21 cellular contexts compared by ENCODE assay signal in genomic region chr2:43455296-43455695, GRCh38.
DNase-seq lines count a peak whose midpoint lies in the region; ATAC-seq and TF ChIP-seq lines count a peak whose summit lies in the region.
"Had no signal": no experiment of that assay in that cellular context is flagged by ENCODE, and none has a peak within 500 bp of the region (broad histone marks: within the 10 kb centered on the region; RNA-seq: fewer than 3 reads in every experiment).

No MANE protein-coding gene starts in this region.

- H3K36me3 ChIP-seq in brain microvascular endothelial cell (replicated peaks), result no peaks in the 10 kb centered on the region
- H3K36me3 ChIP-seq in uterus, result no peaks in the 10 kb centered on the region
- H3K36me3 ChIP-seq: lower lobe of right lung had no signal

- peaks cover 5% of the 10 kb centered on the region for H3K4me1 Mint-ChIP-seq in activated naive CD4-positive, alpha-beta T cell treated with anti-CD3 and anti-CD28 coated beads for 36 hours (ENCODE audit: low read depth)
- peaks cover 57% of the 10 kb centered on the region for H3K4me1 Mint-ChIP-seq in mesothelial cell of epicardium

- TF ChIP-seq CTCF in brain microvascular endothelial cell (IDR thresholded peaks at IDR 0.05; ENCODE audit: low read depth, low read length, missing control alignments) (no peak), mesothelial cell of epicardium (IDR thresholded peaks at IDR 0.05; ENCODE audit: unreplicated experiment) (no peak), uterus (IDR thresholded peaks at IDR 0.05) (no peak)

- H3K27me3 Mint-ChIP-seq in activated naive CD4-positive, alpha-beta T cell treated with anti-CD3 and anti-CD28 coated beads for 36 hours (ENCODE audit: low read depth), result no peaks in the 10 kb centered on the region
- no peaks in the 10 kb centered on the region for H3K27me3 Mint-ChIP-seq in mesothelial cell of epicardium (ENCODE audit: low read depth)
- H3K27me3 Mint-ChIP-seq: activated T-cell treated with anti-CD3 and anti-CD28 coated beads, Interleukin-2, amount 50 U/mL, for 24 hours; effector memory CD8-positive, alpha-beta T cell had no signal

- H3K36me3 Mint-ChIP-seq in activated naive CD4-positive, alpha-beta T cell treated with anti-CD3 and anti-CD28 coated beads for 36 hours (ENCODE audit: low read depth), result peaks cover 16% of the 10 kb centered on the region
- peaks cover 4% of the 10 kb centered on the region for H3K36me3 Mint-ChIP-seq in mesothelial cell of epicardium

- H3K27me3 ChIP-seq in brain microvascular endothelial cell (replicated peaks) (no peaks in the 10 kb centered on the region), uterus (no peaks in the 10 kb centered on the region)

- in situ Hi-C loops in brain microvascular endothelial cell (cut with HindIII; ENCODE audit: low pct_ligation_motif_present, low sequenced_read_pairs), result no loop called here

- DNase-seq in activated naive CD4-positive, alpha-beta T cell treated with anti-CD3 and anti-CD28 coated beads for 36 hours, result no peak
- DNase-seq in activated naive CD4-positive, alpha-beta T cell treated with Interleukin-2 at 50 U/mL for 16 hours, result no peak
- no peak for DNase-seq in brain microvascular endothelial cell
- DNase-seq in mesothelial cell of epicardium (ENCODE audit: low spot score in 2 of 2, unreplicated experiment in 2 of 2), result no peak
- DNase-seq in uterus, result no peak
- DNase-seq in NCI-H1105 (lab: John Stamatoyannopoulos, UW), result no peak
- no peak for DNase-seq in Right ventricle myocardium superior
- DNase-seq: activated CD8-positive, alpha-beta memory T cell treated with anti-CD3 and anti-CD28 coated beads for 24 hours; activated naive CD4-positive, alpha-beta T cell; activated T-cell treated with anti-CD3 and anti-CD28 coated beads, Interleukin-2, amount 50 U/mL, for 24 hours; DMS79 treated with DMSO at 0.1 percent for 48 hours; effector memory CD8-positive, alpha-beta T cell; lower lobe of right lung; NCI-H1092; NCI-H2081 treated with DMSO at 0.1 percent for 48 hours; NCI-H446 treated with DMSO at 0.1 percent for 48 hours; occipital lobe had no signal

- H3K4me1 ChIP-seq in uterus, result peaks cover 0 to 22% of the 10 kb centered on the region in 2 donors

- H3K27ac Mint-ChIP-seq in activated naive CD4-positive, alpha-beta T cell treated with anti-CD3 and anti-CD28 coated beads for 36 hours, result peak overlapping the region; percentile 6
- peak overlapping the region; percentile 35 for H3K27ac Mint-ChIP-seq in mesothelial cell of epicardium
- H3K27ac Mint-ChIP-seq: activated T-cell treated with anti-CD3 and anti-CD28 coated beads, Interleukin-2, amount 50 U/mL, for 24 hours had no signal

- intact Hi-C loops in activated naive CD4-positive, alpha-beta T cell treated with anti-CD3 and anti-CD28 coated beads for 36 hours (cut with micrococcal nuclease), result no loop called here
- intact Hi-C loops in uterus (cut with DNase I; ENCODE audit: low total_unique reads) (no loop called here), Right ventricle myocardium superior (cut with DNase I) (no loop called here)

- no peak for ATAC-seq in Right ventricle myocardium superior (ENCODE audit: poor library complexity)
- ATAC-seq in HG03108 (IDR thresholded peaks at IDR 0.05; ENCODE audit: unreplicated experiment), result no peak
- ATAC-seq: effector memory CD8-positive, alpha-beta T cell; Panc1 had no signal

- CTCF ChIA-PET in activated naive CD4-positive, alpha-beta T cell treated with anti-CD3 and anti-CD28 coated beads for 36 hours (lab: Charles Lee), result interaction anchor here (0.5 kb wide), 1 partner anchor 46 kb away, joined by 4 read pairs; no protein-coding TSS in a partner anchor

- no peak for TF ChIP-seq POLR2A in uterus (IDR thresholded peaks at IDR 0.05)

- H3K4me3 Mint-ChIP-seq in activated naive CD4-positive, alpha-beta T cell treated with anti-CD3 and anti-CD28 coated beads for 36 hours, result no peak overlapping the region
- H3K4me3 Mint-ChIP-seq in mesothelial cell of epicardium, result no peak overlapping the region
- H3K4me3 Mint-ChIP-seq: activated T-cell treated with anti-CD3 and anti-CD28 coated beads, Interleukin-2, amount 50 U/mL, for 24 hours; effector memory CD8-positive, alpha-beta T cell had no signal

- H3K9me3 Mint-ChIP-seq in activated naive CD4-positive, alpha-beta T cell treated with anti-CD3 and anti-CD28 coated beads for 36 hours, result no peaks in the 10 kb centered on the region
- H3K9me3 Mint-ChIP-seq in mesothelial cell of epicardium, result peaks cover 5% of the 10 kb centered on the region
- H3K9me3 Mint-ChIP-seq: activated T-cell treated with anti-CD3 and anti-CD28 coated beads, Interleukin-2, amount 50 U/mL, for 24 hours had no signal

- no peak overlapping the region for H3K4me3 ChIP-seq in brain microvascular endothelial cell (ENCODE audit: low read depth, low read length)
- H3K4me3 ChIP-seq in uterus, result no peak overlapping the region
- H3K4me3 ChIP-seq: lower lobe of right lung had no signal

- no peaks in the 10 kb centered on the region for H3K9me3 ChIP-seq in uterus
- H3K9me3 ChIP-seq: lower lobe of right lung had no signal

- peak overlapping the region; percentile 63 for H3K27ac ChIP-seq in brain microvascular endothelial cell
- peak overlapping the region; percentile 4 to 23 for H3K27ac ChIP-seq in uterus
- H3K27ac ChIP-seq: 22Rv1, KMS-11, lower lobe of right lung had no signal
